In genomic region chr6:27139753-27140522, GRCh38 we compare ENCODE assay signal across 9 cellular contexts.
A peak's percentile ranks its signal among the peaks of the same experiment; 100 is the strongest.
DNase-seq lines count a peak whose midpoint lies in the region; ATAC-seq, FAIRE-seq and TF ChIP-seq lines count a peak whose summit lies in the region.
"Had no signal": no experiment of that assay in that cellular context is flagged by ENCODE, and none has a peak within 500 bp of the region (broad histone marks: within the 10 kb centered on the region; RNA-seq: fewer than 3 reads in every experiment).

No MANE protein-coding gene starts in this region.

- peak; percentile 53 for DNase-seq in EL
- peak in 3 of 7 donors; percentile 35 to 42 (median 38) for DNase-seq in adrenal gland
- DNase-seq in keratinocyte (ENCODE audit: low read depth, low spot score): no peak
- no peak for DNase-seq in thoracic aorta (ENCODE audit: low spot score)
- DNase-seq in NCI-H1694 treated with DMSO at 0.1 percent for 48 hours (lab: John Stamatoyannopoulos, UW): no peak
- no peak for DNase-seq in DMS 273 (lab: John Stamatoyannopoulos, UW; ENCODE audit: unreplicated experiment)

- WGBS in adrenal gland, 4 donors: 16 to 24% (median 20%) methylated on average over 15 to 18 of the region's 18 CpGs

- H3K9me3 ChIP-seq in Loucy (ENCODE audit: insufficient read depth, low read depth, low read length) (no peaks in the 10 kb centered on the region), adrenal gland (replicated peaks in 1 of 3) (no peaks in the 10 kb centered on the region), keratinocyte (ENCODE audit: control insufficient read depth, low read depth, low read length) (no peaks in the 10 kb centered on the region), thoracic aorta (no peaks in the 10 kb centered on the region)
- H3K9me3 ChIP-seq: SJSA1 had no signal

- peaks cover 53% of the 10 kb centered on the region for H3K79me2 ChIP-seq in Loucy (ENCODE audit: insufficient read depth, low read length)
- H3K79me2 ChIP-seq in keratinocyte (ENCODE audit: control insufficient read depth, insufficient read depth, low read length): no peaks in the 10 kb centered on the region

- H3K27ac ChIP-seq in adrenal gland (peak overlapping the region in 3 of 5 donors; percentile 54 to 84 (median 78)), keratinocyte (ENCODE audit: control insufficient read depth, insufficient read depth, low read length) (no peak overlapping the region), thoracic aorta (peak overlapping the region; percentile 59 to 80)
- H3K27ac ChIP-seq: SJSA1 had no signal

- no peak for TF ChIP-seq CTCF in Loucy (conservative IDR thresholded peaks at IDR 0.05; ENCODE audit: low read length)
- no peak for TF ChIP-seq CTCF in adrenal gland (IDR thresholded peaks at IDR 0.05)
- no peak for TF ChIP-seq CTCF in keratinocyte (optimal IDR thresholded peaks at IDR 0.05 in 1 of 3, IDR thresholded peaks at IDR 0.05 in 1 of 3, conservative IDR thresholded peaks at IDR 0.05 in 1 of 3; ENCODE audit: extremely low read depth in 1 of 3, insufficient read depth in 2 of 3, low read length in 3 of 3)
- no peak for TF ChIP-seq CTCF in thoracic aorta (IDR thresholded peaks at IDR 0.05)

- H3K9me1 ChIP-seq in keratinocyte (ENCODE audit: control insufficient read depth, extremely low read depth, insufficient read depth, low read length): no peaks in the 10 kb centered on the region

- H3K9me2 ChIP-seq in Loucy (replicated peaks; ENCODE audit: low read depth, low read length): no peaks in the 10 kb centered on the region

- no peak for FAIRE-seq in keratinocyte (lab: Jason Lieb, UNC)

- peak overlapping the region; percentile 99 for H3K9ac ChIP-seq in Loucy (ENCODE audit: low read depth, low read length, poor library complexity, severe bottlenecking)
- H3K9ac ChIP-seq in keratinocyte (ENCODE audit: control insufficient read depth, extremely low read depth, insufficient read depth, low read length): peak overlapping the region; percentile 54

- H3F3A ChIP-seq in Loucy (ENCODE audit: low read depth): peaks cover 3% of the 10 kb centered on the region; the same call in 1 of the 2 replicates

- H3K4me1 ChIP-seq in Loucy (ENCODE audit: insufficient read depth, low read length, poor library complexity, severe bottlenecking): peaks cover 63% of the 10 kb centered on the region
- peaks cover 5 to 10% of the 10 kb centered on the region in 2 donors for H3K4me1 ChIP-seq in adrenal gland (replicated peaks in 1 of 2)
- H3K4me1 ChIP-seq in keratinocyte (ENCODE audit: control insufficient read depth, extremely low read depth, insufficient read depth, low read length): peaks cover 13% of the 10 kb centered on the region
- H3K4me1 ChIP-seq in thoracic aorta (ENCODE audit: control insufficient read depth in 1 of 2, low read depth in 2 of 2): peaks cover 17 to 21% of the 10 kb centered on the region in 2 donors

- TF ChIP-seq POLR2A in adrenal gland (IDR thresholded peaks at IDR 0.05): no peak

- dilution Hi-C loops in keratinocyte (cut with MboI; ENCODE audit: extremely low pct_ligation_motif_present, low sequenced_read_pairs): no loop called here

- H3K27me3 ChIP-seq in Loucy (ENCODE audit: insufficient read depth, low read length, poor library complexity, severe bottlenecking) (no peaks in the 10 kb centered on the region), adrenal gland (no peaks in the 10 kb centered on the region), keratinocyte (ENCODE audit: control insufficient read depth, extremely low read depth, insufficient read depth, low read length) (no peaks in the 10 kb centered on the region), thoracic aorta (replicated peaks; ENCODE audit: insufficient read depth) (no peaks in the 10 kb centered on the region)
- H3K27me3 ChIP-seq: SJSA1 had no signal

- H4K20me1 ChIP-seq in Loucy (ENCODE audit: insufficient read depth, low read length, poor library complexity, severe bottlenecking) (no peaks in the 10 kb centered on the region), keratinocyte (ENCODE audit: control insufficient read depth, extremely low read depth, insufficient read depth, low read length) (no peaks in the 10 kb centered on the region)

- intact Hi-C loops in adrenal gland (cut with DNase I): no loop called here

- peak overlapping the region; percentile 74 for H3K4me2 ChIP-seq in Loucy (ENCODE audit: low read depth, low read length, poor library complexity, severe bottlenecking)
- peak overlapping the region; percentile 66 for H3K4me2 ChIP-seq in keratinocyte (ENCODE audit: control insufficient read depth, extremely low read depth, insufficient read depth, low read depth, low read length)

- ATAC-seq in GM21526 (IDR thresholded peaks at IDR 0.05; ENCODE audit: low FRiP score, unreplicated experiment): peak; percentile 20
- ATAC-seq in thoracic aorta (ENCODE audit: insufficient number of reproducible peaks, low FRiP score, low read depth): peak; percentile 21

- no peak overlapping the region for H2AFZ ChIP-seq in Loucy (ENCODE audit: low read length)
- no peak overlapping the region for H2AFZ ChIP-seq in keratinocyte (ENCODE audit: control insufficient read depth, low read length)

- H3K4me3 ChIP-seq in Loucy (ENCODE audit: low read length, poor library complexity, severe bottlenecking) (peak overlapping the region; percentile 92), adrenal gland (peak overlapping the region in 2 of 4 donors; percentile 0 to 50), keratinocyte (ENCODE audit: control insufficient read depth in 2 of 3, extremely low read depth in 1 of 3, insufficient read depth in 2 of 3, low read depth in 1 of 3, low read length in 3 of 3) (peak overlapping the region in 2 of 3 experiments; percentile 52 to 65), thoracic aorta (peak overlapping the region; percentile 78)
- H3K4me3 ChIP-seq: SJSA1 had no signal

- no peaks in the 10 kb centered on the region for H3K36me3 ChIP-seq in Loucy (ENCODE audit: insufficient read depth, low read length)
- H3K36me3 ChIP-seq in adrenal gland (replicated peaks in 1 of 2): no peaks in the 10 kb centered on the region
- peaks cover 0 to 3% of the 10 kb centered on the region in 2 experiments for H3K36me3 ChIP-seq in keratinocyte (ENCODE audit: control insufficient read depth in 2 of 2, extremely low read depth in 1 of 2, insufficient read depth in 2 of 2, low read length in 2 of 2)
- H3K36me3 ChIP-seq in thoracic aorta: no peaks in the 10 kb centered on the region
